Comparison of ENCODE assay signal across 23 cellular contexts in the genomic region with DNA sequence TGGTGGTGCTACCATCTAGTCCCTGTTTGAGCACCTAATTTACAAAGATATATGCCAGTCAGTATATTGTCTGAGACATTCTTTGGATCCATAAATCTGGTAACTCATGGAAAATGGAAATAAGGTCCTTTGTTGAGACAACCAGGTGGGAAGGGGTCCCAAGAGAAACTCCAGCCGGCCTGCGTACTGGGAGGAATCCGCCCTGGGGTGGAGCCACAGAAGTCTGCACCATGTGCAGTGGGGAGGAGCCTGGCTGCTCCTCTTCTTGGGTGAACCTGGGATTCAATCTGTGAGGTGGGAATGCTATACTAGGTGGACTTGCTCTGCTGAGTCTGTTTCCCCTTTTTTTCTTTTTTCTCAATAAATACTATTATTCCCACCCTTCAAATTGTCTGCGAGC.
A peak's percentile ranks its signal among the peaks of the same experiment; 100 is the strongest.
DNase-seq lines count a peak whose midpoint lies in the region; TF ChIP-seq lines count a peak whose summit lies in the region.
"Had no signal": no experiment of that assay in that cellular context is flagged by ENCODE, and none has a peak within 500 bp of the region (broad histone marks: within the 10 kb centered on the region; RNA-seq: fewer than 3 reads in every experiment).

No MANE protein-coding gene starts in this region.

- no peaks in the 10 kb centered on the region for H3K27me3 ChIP-seq in smooth muscle cell (ENCODE audit: low read depth)
- H3K27me3 ChIP-seq: BLaER1, Peyer's patch, SJSA1 had no signal

- H3K27ac ChIP-seq in KOPT-K1 (ENCODE audit: low read depth, low read length, poor library complexity, severe bottlenecking): peak overlapping the region; percentile 82
- H3K27ac ChIP-seq in epithelial cell of prostate: peak overlapping the region; percentile 29
- peak overlapping the region; percentile 85 for H3K27ac ChIP-seq in smooth muscle cell (ENCODE audit: low read depth)
- H3K27ac ChIP-seq: BLaER1, GM23248, Peyer's patch, SJSA1 had no signal

- TF ChIP-seq CTCF in HFFc6 (IDR thresholded peaks at IDR 0.05) (no peak), smooth muscle cell (IDR thresholded peaks at IDR 0.05; ENCODE audit: borderline replicate concordance, insufficient read depth, poor library complexity, severe bottlenecking) (no peak)

- peaks cover 22% of the 10 kb centered on the region for H3K4me1 Mint-ChIP-seq in HFFc6 (ENCODE audit: low read depth)

- H3K9me3 ChIP-seq in KOPT-K1 (ENCODE audit: insufficient read depth, low read length, poor library complexity, severe bottlenecking) (peaks cover 14% of the 10 kb centered on the region), smooth muscle cell (replicated peaks; ENCODE audit: low read depth) (no peaks in the 10 kb centered on the region)
- H3K9me3 ChIP-seq: HAP-1, Peyer's patch, SJSA1 had no signal

- H3K27ac Mint-ChIP-seq in HFFc6: no peak overlapping the region
- H3K27ac Mint-ChIP-seq: IgD-negative memory B cell had no signal

- H2AFZ ChIP-seq in smooth muscle cell (ENCODE audit: low read depth): no peak overlapping the region
- H2AFZ ChIP-seq: GM23248 had no signal

- H3K9me3 Mint-ChIP-seq in HFFc6: no peaks in the 10 kb centered on the region

- DNase-seq in HFFc6 (no peak), epithelial cell of prostate (ENCODE audit: low read depth, low spot score) (no peak), smooth muscle cell (lab: John Stamatoyannopoulos, UW; ENCODE audit: unreplicated experiment) (no peak), pons (ENCODE audit: low spot score) (no peak), DMS79 (lab: John Stamatoyannopoulos, UW) (no peak), COLO668 (lab: John Stamatoyannopoulos, UW; ENCODE audit: unreplicated experiment) (no peak)
- DNase-seq: Calu3; CD4-positive, alpha-beta memory T cell; DMS153; Karpas-422; NCI-H1694; NCI-H2081; NCI-H2171; NCI-H345; NCI-H524; NCI-H82; Peyer's patch had no signal

- H3K4me3 ChIP-seq in smooth muscle cell: no peak overlapping the region
- H3K4me3 ChIP-seq: BLaER1, GM23248, HAP-1, Peyer's patch, SJSA1 had no signal

- peaks cover 8% of the 10 kb centered on the region for H3F3A ChIP-seq in smooth muscle cell (ENCODE audit: low read depth)

- peak overlapping the region; percentile 1 for H3K9ac ChIP-seq in smooth muscle cell (ENCODE audit: low read depth)
- H3K9ac ChIP-seq: BLaER1, GM23248 had no signal

- peaks cover 7% of the 10 kb centered on the region for H3K27me3 Mint-ChIP-seq in HFFc6 (ENCODE audit: insufficient read depth)

- H3K79me2 ChIP-seq in smooth muscle cell (ENCODE audit: low read depth): no peaks in the 10 kb centered on the region

- peak overlapping the region; percentile 40 for H3K4me2 ChIP-seq in smooth muscle cell
- H3K4me2 ChIP-seq: BLaER1 had no signal

- no peaks in the 10 kb centered on the region for H3K36me3 ChIP-seq in KOPT-K1 (ENCODE audit: insufficient read depth, low read length)
- no peaks in the 10 kb centered on the region for H3K36me3 ChIP-seq in smooth muscle cell (ENCODE audit: low read depth)
- H3K36me3 ChIP-seq: BLaER1, HAP-1, Peyer's patch, SJSA1 had no signal

- H3K4me3 Mint-ChIP-seq in HFFc6: peak overlapping the region; percentile 9; the same call in 1 of the 2 replicates
- H3K4me3 Mint-ChIP-seq: CD4-positive, alpha-beta memory T cell had no signal

- 95% methylated on average over 4 of the region's 4 CpGs for WGBS in smooth muscle cell (ENCODE audit: low lambda C conversion rate)

- H4K20me1 ChIP-seq in smooth muscle cell (ENCODE audit: low read depth): no peaks in the 10 kb centered on the region
- H4K20me1 ChIP-seq: BLaER1 had no signal

- H3K36me3 Mint-ChIP-seq in HFFc6 (ENCODE audit: low read depth): 0 out of 2 replicates have a peak, but pooled peaks cover 5% of the 10 kb centered on the region
- H3K36me3 Mint-ChIP-seq: CD4-positive, alpha-beta memory T cell had no signal

- H3K4me1 ChIP-seq in smooth muscle cell (ENCODE audit: low read depth): peaks cover 3% of the 10 kb centered on the region
- H3K4me1 ChIP-seq: BLaER1, HAP-1, Peyer's patch, SJSA1 had no signal

Comparison
In these comparisons a context has a peak if more than half of its experiments do, and no peak if none do; other contexts are left out.
1. H3K27ac ChIP-seq: peak in every context shown above with its lines; median percentile 85 in smooth muscle cell; 82 in KOPT-K1; 29 in epithelial cell of prostate.